Comparison of ENCODE assay signal across 11 cellular contexts in genomic region chr3:160226740-160227048, GRCh38. TPM values are rescaled to one million over a fixed set of nuclear protein-coding genes. Genes with fewer than 3 reads are reported as not detected.
A peak's percentile ranks its signal among the peaks of the same experiment; 100 is the strongest.
DNase-seq lines count a peak whose midpoint lies in the region; ATAC-seq and TF ChIP-seq lines count a peak whose summit lies in the region.
"Had no signal": no experiment of that assay in that cellular context is flagged by ENCODE, and none has a peak within 500 bp of the region (broad histone marks: within the 10 kb centered on the region; RNA-seq: fewer than 3 reads in every experiment).

No MANE protein-coding gene starts in this region.

- no peak for ATAC-seq in activated naive CD8-positive, alpha-beta T cell treated with anti-CD3 and anti-CD28 coated beads, Interleukin-2, amount 50 U/mL, for 24 hours
- ATAC-seq in GM19023 (IDR thresholded peaks at IDR 0.05; ENCODE audit: unreplicated experiment): no peak

- H3K9me3 ChIP-seq in liver (ENCODE audit: control insufficient read depth in 4 of 4, low read length in 3 of 4): no peaks in the 10 kb centered on the region
- H3K9me3 ChIP-seq in stomach smooth muscle (ENCODE audit: control insufficient read depth in 2 of 2, low read length in 2 of 2): no peaks in the 10 kb centered on the region

- H3K36me3 Mint-ChIP-seq in activated CD4-positive, alpha-beta T cell treated with anti-CD3 and anti-CD28 coated beads, Interleukin-2, amount 10 ng/mL, durations not matched to agents 24 days and 14 days (ENCODE audit: low read depth): peaks cover 3% of the 10 kb centered on the region
- H3K36me3 Mint-ChIP-seq in activated naive CD8-positive, alpha-beta T cell treated with anti-CD3 and anti-CD28 coated beads, Interleukin-2, amount 50 U/mL, for 24 hours (ENCODE audit: low read depth): no peaks in the 10 kb centered on the region

- no peak overlapping the region for H3K9ac ChIP-seq in liver (ENCODE audit: low read depth in 1 of 2, low read length in 2 of 2)
- no peak overlapping the region for H3K9ac ChIP-seq in stomach smooth muscle (ENCODE audit: low read length in 2 of 2)

- DNase-seq in activated CD4-positive, alpha-beta T cell treated with anti-CD3 and anti-CD28 coated beads, Interleukin-2, amount 10 ng/mL, durations not matched to agents 24 days and 14 days: no peak
- DNase-seq in activated CD4-positive, alpha-beta T cell treated with anti-CD3 and anti-CD28 coated beads for 48 hours: no peak
- DNase-seq in activated naive CD8-positive, alpha-beta T cell treated with anti-CD3 and anti-CD28 coated beads, Interleukin-2, amount 50 U/mL, for 24 hours: peak; percentile 4
- DNase-seq in kidney tubule cell (ENCODE audit: low spot score): no peak
- no peak for DNase-seq in stimulated activated CD4-positive, alpha-beta T cell treated with anti-CD3 and anti-CD28 coated beads, Interleukin-1b, Interleukin-23, amount 100 ng/mL, for 48 hours
- DNase-seq: AML-193 had no signal

- H3K36me3 ChIP-seq in liver (ENCODE audit: control insufficient read depth in 4 of 4, insufficient read depth in 3 of 4, low read depth in 1 of 4, low read length in 3 of 4): no peaks in the 10 kb centered on the region
- H3K36me3 ChIP-seq in stomach smooth muscle (ENCODE audit: control insufficient read depth in 2 of 2, insufficient read depth in 2 of 2, low read length in 2 of 2): no peaks in the 10 kb centered on the region

- H3K4me1 ChIP-seq in liver (ENCODE audit: control insufficient read depth in 4 of 4, insufficient read depth in 4 of 4, low read length in 3 of 4): peaks cover 13 to 23% (median 17%) of the 10 kb centered on the region in 4 donors
- H3K4me1 ChIP-seq in stomach smooth muscle (ENCODE audit: control insufficient read depth, insufficient read depth, low read length): peaks cover 15% of the 10 kb centered on the region

- H3K27ac ChIP-seq in liver (ENCODE audit: low read depth in 1 of 2, low read length in 2 of 2) (no peak overlapping the region), stomach smooth muscle (ENCODE audit: low read length) (no peak overlapping the region)
- H3K27ac ChIP-seq: epithelial cell of prostate had no signal

- peak overlapping the region in 2 of 3 donors; percentile 42 to 76 for H3K4me3 ChIP-seq in liver (ENCODE audit: low read depth in 1 of 3, low read length in 3 of 3)
- H3K4me3 ChIP-seq in stomach smooth muscle (ENCODE audit: low read length in 2 of 2): peak overlapping the region; percentile 46 to 74

- no peak for TF ChIP-seq CTCF in liver (IDR thresholded peaks at IDR 0.05; ENCODE audit: low read depth, low read length, missing input control)

- H3K27ac Mint-ChIP-seq in activated CD4-positive, alpha-beta T cell treated with anti-CD3 and anti-CD28 coated beads, Interleukin-2, amount 10 ng/mL, durations not matched to agents 24 days and 14 days: peak overlapping the region; percentile 48
- peak overlapping the region; percentile 35 for H3K27ac Mint-ChIP-seq in activated naive CD8-positive, alpha-beta T cell treated with anti-CD3 and anti-CD28 coated beads, Interleukin-2, amount 50 U/mL, for 24 hours

- WGBS in liver: 16% methylated on average over 12 of the region's 12 CpGs

- peaks cover 0 to 12% (median 2%) of the 10 kb centered on the region in 4 donors for H3K27me3 ChIP-seq in liver (ENCODE audit: control insufficient read depth in 4 of 4, insufficient read depth in 4 of 4, low read length in 3 of 4)
- peaks cover 14 to 42% of the 10 kb centered on the region in 2 donors for H3K27me3 ChIP-seq in stomach smooth muscle (ENCODE audit: control insufficient read depth in 1 of 2, insufficient read depth in 2 of 2, low read length in 2 of 2)

- no peaks in the 10 kb centered on the region for H3K9me3 Mint-ChIP-seq in activated CD4-positive, alpha-beta T cell treated with anti-CD3 and anti-CD28 coated beads, Interleukin-2, amount 10 ng/mL, durations not matched to agents 24 days and 14 days
- no peaks in the 10 kb centered on the region for H3K9me3 Mint-ChIP-seq in activated naive CD8-positive, alpha-beta T cell treated with anti-CD3 and anti-CD28 coated beads, Interleukin-2, amount 50 U/mL, for 24 hours

- intact Hi-C loops in activated CD4-positive, alpha-beta T cell treated with anti-CD3 and anti-CD28 coated beads, Interleukin-2, amount 10 ng/mL, durations not matched to agents 24 days and 14 days (cut with micrococcal nuclease): loop anchor here (5.0 to 10.0 kb wide), 5 partner anchors 176 to 1579 kb away; no protein-coding TSS in a partner anchor

- H3K4me3 Mint-ChIP-seq in activated CD4-positive, alpha-beta T cell treated with anti-CD3 and anti-CD28 coated beads, Interleukin-2, amount 10 ng/mL, durations not matched to agents 24 days and 14 days: peak overlapping the region; percentile 84
- peak overlapping the region; percentile 49 for H3K4me3 Mint-ChIP-seq in activated naive CD8-positive, alpha-beta T cell treated with anti-CD3 and anti-CD28 coated beads, Interleukin-2, amount 50 U/mL, for 24 hours

- H3K4me1 Mint-ChIP-seq in activated CD4-positive, alpha-beta T cell treated with anti-CD3 and anti-CD28 coated beads, Interleukin-2, amount 10 ng/mL, durations not matched to agents 24 days and 14 days: peaks cover 19% of the 10 kb centered on the region
- H3K4me1 Mint-ChIP-seq in activated naive CD8-positive, alpha-beta T cell treated with anti-CD3 and anti-CD28 coated beads, Interleukin-2, amount 50 U/mL, for 24 hours: peaks cover 12% of the 10 kb centered on the region

- H3K27me3 Mint-ChIP-seq in activated CD4-positive, alpha-beta T cell treated with anti-CD3 and anti-CD28 coated beads, Interleukin-2, amount 10 ng/mL, durations not matched to agents 24 days and 14 days: peaks cover 63% of the 10 kb centered on the region
- H3K27me3 Mint-ChIP-seq in activated naive CD8-positive, alpha-beta T cell treated with anti-CD3 and anti-CD28 coated beads, Interleukin-2, amount 50 U/mL, for 24 hours: peaks cover 55% of the 10 kb centered on the region

- TF ChIP-seq RAD21 in liver (IDR thresholded peaks at IDR 0.05): no peak

TF ChIP-seq in liver, 16 proteins besides CTCF, POLR2A, EP300 and RAD21:
- TF ChIP-seq GABPA (IDR thresholded peaks at IDR 0.05 in 1 of 2, conservative IDR thresholded peaks at IDR 0.05 in 1 of 2) (no peak), ATF3 (IDR thresholded peaks at IDR 0.05) (no peak), MAX (IDR thresholded peaks at IDR 0.05) (no peak), FOXA1 (IDR thresholded peaks at IDR 0.05) (no peak), SP1 (IDR thresholded peaks at IDR 0.05) (no peak), HNF4A (conservative IDR thresholded peaks at IDR 0.05) (no peak), FOXA2 (IDR thresholded peaks at IDR 0.05) (no peak), JUND (IDR thresholded peaks at IDR 0.05) (no peak), EGR1 (IDR thresholded peaks at IDR 0.05; ENCODE audit: low read depth in 2 of 2) (no peak), NR2F2 (IDR thresholded peaks at IDR 0.05) (no peak)

RNA-seq across cellular contexts. Expression of gene C3orf80, which starts 1.5 kb away (rescaled TPM):
- 0.07 TPM in 1 of 2 replicates, not detected in the other for total RNA-seq in activated CD4-positive, alpha-beta T cell treated with anti-CD3 and anti-CD28 coated beads, Interleukin-2, amount 10 ng/mL, durations not matched to agents 24 days and 14 days
- total RNA-seq in liver: 1 to 10 TPM in 1 of 2 donors, under 1 TPM in 1; 0.47 to 1.4 TPM
- polyA plus RNA-seq in liver: under 1 TPM; 0.46 to 0.53 TPM
- total RNA-seq: renal cortical epithelial cell had no signal
